In genomic region chr19:54518844-54519243, GRCh38 we compare ENCODE assay signal across 11 cellular contexts. TPM values are rescaled to one million over a fixed set of nuclear protein-coding genes. Genes with fewer than 3 reads are reported as not detected.
DNase-seq lines count a peak whose midpoint lies in the region; ATAC-seq and TF ChIP-seq lines count a peak whose summit lies in the region.
"Had no signal": no experiment of that assay in that cellular context is flagged by ENCODE, and none has a peak within 500 bp of the region (broad histone marks: within the 10 kb centered on the region; RNA-seq: fewer than 3 reads in every experiment).

No MANE protein-coding gene starts in this region.

- no peaks in the 10 kb centered on the region for H3F3A ChIP-seq in PC-3 (ENCODE audit: low read length, unreplicated experiment)

- peak; percentile 61 for ATAC-seq in GM21723 (IDR thresholded peaks at IDR 0.05; ENCODE audit: unreplicated experiment)
- ATAC-seq in PC-3, result peak; percentile 87
- peak; percentile 32 for ATAC-seq in esophagus mucosa
- no peak for ATAC-seq in HG03457 (IDR thresholded peaks at IDR 0.05; ENCODE audit: unreplicated experiment)
- ATAC-seq in HG02571 (IDR thresholded peaks at IDR 0.05; ENCODE audit: unreplicated experiment), result no peak

- H3K79me2 ChIP-seq in PC-3 (ENCODE audit: low read length), result no peaks in the 10 kb centered on the region

- H3K36me3 ChIP-seq in PC-3 (ENCODE audit: low read depth, low read length), result no peaks in the 10 kb centered on the region

- H3K4me2 ChIP-seq in PC-3 (ENCODE audit: low read length), result peak overlapping the region; percentile 34; the same call in 1 of the 2 replicates

- CTCF ChIA-PET in PC-3 (lab: Charles Lee), result interaction anchor here (0.5 kb wide), 2 partner anchors 38 to 88 kb away, joined by 3 to 6 read pairs; no protein-coding TSS in a partner anchor

- TF ChIP-seq CTCF in PC-3 (conservative IDR thresholded peaks at IDR 0.05; ENCODE audit: low read depth, low read length), result no peak

- H3K27ac ChIP-seq in PC-3 (ENCODE audit: low read length), result no peak overlapping the region

- POLR2A ChIA-PET in PC-3 (lab: Charles Lee; ENCODE audit: unreplicated experiment), result interaction anchor here (0.6 kb wide), 2 partner anchors 27 to 38 kb away, joined by 3 to 6 read pairs; no protein-coding TSS in a partner anchor

- no peaks in the 10 kb centered on the region for H3K9me3 ChIP-seq in PC-3 (ENCODE audit: low read length)

- intact Hi-C loops in PC-3 (cut with micrococcal nuclease), result no loop called here

- H3K4me3 ChIP-seq in PC-3 (ENCODE audit: low read length), result no peak overlapping the region

- H3K9me2 ChIP-seq in PC-3 (replicated peaks; ENCODE audit: low read length), result no peaks in the 10 kb centered on the region

- peaks cover 25% of the 10 kb centered on the region for H3K4me1 ChIP-seq in PC-3 (ENCODE audit: insufficient read depth, low read length)

- H3K9ac ChIP-seq in PC-3 (ENCODE audit: low read length), result no peak overlapping the region

- BruUV-seq in PC-3 (replicated peaks; lab: Mats Ljungman, UMichigan), result no TSS peak

- H3K27me3 ChIP-seq in PC-3 (ENCODE audit: low read length), result peaks cover 37% of the 10 kb centered on the region

- peak; percentile 2 for DNase-seq in NCI-H2171 treated with DMSO at 0.1 percent for 48 hours (lab: John Stamatoyannopoulos, UW)
- no peak for DNase-seq in NCI-H2171 (lab: John Stamatoyannopoulos, UW)
- peak; percentile 90 for DNase-seq in PC-3
- DNase-seq in effector CD4-positive, alpha-beta T cell, result no peak
- DNase-seq: cerebellar nuclear complex, T-cell had no signal

- H4K20me1 ChIP-seq in PC-3 (ENCODE audit: low read length), result no peaks in the 10 kb centered on the region; the same call in 1 of the 2 replicates

- H2AFZ ChIP-seq in PC-3 (ENCODE audit: low read length), result no peak overlapping the region

RNA-seq across cellular contexts. Expression of gene LAIR2, which starts 16.2 kb away (rescaled TPM):
- total RNA-seq in PC-3 (2014; rRNA removed) (not detected in 2 replicates), esophagus mucosa (not detected)
- total RNA-seq: renal cortical epithelial cell had no signal

RNA-seq across cellular contexts. Expression of gene CDC42EP5, which starts 45.7 kb away (rescaled TPM):
- total RNA-seq in PC-3 (2014; rRNA removed) (0.73 and 1.4 TPM in 2 replicates), esophagus mucosa (18.2 TPM)

RNA-seq across cellular contexts. Expression of gene LILRA2, which starts 54.7 kb away (rescaled TPM):
- not detected in 2 replicates for total RNA-seq in PC-3 (2014; rRNA removed)
- not detected for total RNA-seq in esophagus mucosa
- total RNA-seq: renal cortical epithelial cell had no signal

RNA-seq across cellular contexts. Expression of gene LENG9, which starts 55.3 kb away (rescaled TPM):
- total RNA-seq in PC-3 (2014; rRNA removed) (7.1 and 12.6 TPM in 2 replicates), esophagus mucosa (7.2 TPM)

Comparison
In these comparisons a context has a peak if more than half of its experiments do, and no peak if none do; other contexts are left out.
1. DNase-seq: peak in NCI-H2171 treated with DMSO at 0.1 percent for 48 hours (single experiment) and PC-3 (single experiment); none in NCI-H2171 (single experiment) and effector CD4-positive, alpha-beta T cell (single experiment).
2. ATAC-seq: peak in GM21723 (single experiment), PC-3 (single experiment) and esophagus mucosa (single experiment); none in HG03457 (single experiment) and HG02571 (single experiment).